ENCODE assay signal across 10 cellular contexts in the genomic region with DNA sequence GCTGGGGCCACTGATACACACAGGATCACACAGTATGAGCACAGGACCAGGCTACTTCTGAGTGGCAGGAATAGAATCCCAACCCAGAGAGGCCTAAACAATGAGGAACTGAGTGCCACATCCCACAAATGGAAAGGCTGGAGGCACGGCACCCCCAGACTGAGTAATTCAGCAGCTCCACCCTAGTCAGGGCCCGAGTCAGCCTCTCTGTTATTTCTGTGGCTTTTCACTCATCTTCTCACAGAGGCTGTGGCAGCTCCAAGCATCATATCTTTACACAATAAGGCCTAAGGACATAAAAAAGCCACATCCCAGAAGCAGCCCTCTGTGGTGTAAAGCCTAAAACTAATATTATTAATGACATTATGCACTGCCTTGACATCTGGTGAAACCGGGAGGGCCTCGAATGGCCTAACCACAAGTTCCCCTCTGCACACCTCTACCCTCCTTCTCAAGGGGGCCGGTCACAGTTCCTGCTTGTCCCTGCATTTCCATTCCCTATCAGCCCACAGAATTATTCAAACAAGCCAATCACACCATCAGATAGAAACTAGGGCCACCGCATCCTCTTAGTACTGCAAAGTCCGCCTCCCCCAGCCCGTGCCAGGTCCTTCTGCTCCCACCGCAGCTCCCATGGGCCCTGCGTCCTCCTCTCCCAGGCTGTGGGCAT. TPM values are rescaled to one million over a fixed set of nuclear protein-coding genes. Genes with fewer than 3 reads are reported as not detected.
DNase-seq lines count a peak whose midpoint lies in the region; ATAC-seq and TF ChIP-seq lines count a peak whose summit lies in the region.
"Had no signal": no experiment of that assay in that cellular context is flagged by ENCODE, and none has a peak within 500 bp of the region (broad histone marks: within the 10 kb centered on the region; RNA-seq: fewer than 3 reads in every experiment).

No MANE protein-coding gene starts in this region.

- TF ChIP-seq CTCF in BE2C (IDR thresholded peaks at IDR 0.05; ENCODE audit: low read depth, low read length) (no peak), lower lobe of right lung (IDR thresholded peaks at IDR 0.05) (no peak)

- intact Hi-C loops in lower lobe of right lung (cut with DNase I), result no loop called here

- no peak overlapping the region for H3K4me3 Mint-ChIP-seq in activated naive CD8-positive, alpha-beta T cell treated with anti-CD3 and anti-CD28 coated beads, Interleukin-2, amount 50 U/mL, for 24 hours
- H3K4me3 Mint-ChIP-seq in stimulated activated effector memory CD8-positive, alpha-beta T cell treated with anti-CD3 and anti-CD28 coated beads, Interleukin-12 subunit alpha, Interleukin-12 subunit beta, amount 100 ng/mL, for 72 hours, result no peak overlapping the region
- no peak overlapping the region for H3K4me3 Mint-ChIP-seq in activated naive CD4-positive, alpha-beta T cell treated with anti-CD3 and anti-CD28 coated beads, Interleukin-2, amount 10 ng/mL, durations not matched to agents 7 days and 5 days
- H3K4me3 Mint-ChIP-seq: mesothelial cell of epicardium had no signal

- no peaks in the 10 kb centered on the region for H3K9me3 ChIP-seq in BE2C
- H3K9me3 ChIP-seq in lower lobe of right lung, result no peaks in the 10 kb centered on the region
- H3K9me3 ChIP-seq: esophagus muscularis mucosa had no signal

- no peaks in the 10 kb centered on the region for H3K27me3 ChIP-seq in BE2C
- no peaks in the 10 kb centered on the region for H3K27me3 ChIP-seq in lower lobe of right lung (ENCODE audit: low read depth)
- H3K27me3 ChIP-seq: esophagus muscularis mucosa had no signal

- H3K36me3 ChIP-seq in BE2C (no peaks in the 10 kb centered on the region), lower lobe of right lung (no peaks in the 10 kb centered on the region)
- H3K36me3 ChIP-seq: esophagus muscularis mucosa had no signal

- no peaks in the 10 kb centered on the region for H3K27me3 Mint-ChIP-seq in activated naive CD8-positive, alpha-beta T cell treated with anti-CD3 and anti-CD28 coated beads, Interleukin-2, amount 50 U/mL, for 24 hours
- H3K27me3 Mint-ChIP-seq in activated naive CD4-positive, alpha-beta T cell treated with anti-CD3 and anti-CD28 coated beads, Interleukin-2, amount 10 ng/mL, durations not matched to agents 7 days and 5 days, result peaks cover 7% of the 10 kb centered on the region

- peak; percentile 25 for DNase-seq in EL
- no peak for DNase-seq in activated naive CD8-positive, alpha-beta T cell treated with anti-CD3 and anti-CD28 coated beads, Interleukin-2, amount 50 U/mL, for 24 hours
- DNase-seq in BE2C, result no peak
- no peak for DNase-seq in lower lobe of right lung
- DNase-seq in stimulated activated effector memory CD8-positive, alpha-beta T cell treated with anti-CD3 and anti-CD28 coated beads, Interleukin-12 subunit alpha, Interleukin-12 subunit beta, amount 100 ng/mL, for 72 hours (ENCODE audit: low spot score in 2 of 2), result no peak
- DNase-seq in activated naive CD4-positive, alpha-beta T cell treated with anti-CD3 and anti-CD28 coated beads, Interleukin-2, amount 10 ng/mL, durations not matched to agents 7 days and 5 days, result no peak

- H3K4me1 ChIP-seq in BE2C, result no peaks in the 10 kb centered on the region
- no peaks in the 10 kb centered on the region for H3K4me1 ChIP-seq in lower lobe of right lung
- H3K4me1 ChIP-seq: esophagus muscularis mucosa had no signal

- H3K36me3 Mint-ChIP-seq in activated naive CD8-positive, alpha-beta T cell treated with anti-CD3 and anti-CD28 coated beads, Interleukin-2, amount 50 U/mL, for 24 hours (ENCODE audit: low read depth), result no peaks in the 10 kb centered on the region
- H3K36me3 Mint-ChIP-seq in stimulated activated effector memory CD8-positive, alpha-beta T cell treated with anti-CD3 and anti-CD28 coated beads, Interleukin-12 subunit alpha, Interleukin-12 subunit beta, amount 100 ng/mL, for 72 hours, result no peaks in the 10 kb centered on the region
- no peaks in the 10 kb centered on the region for H3K36me3 Mint-ChIP-seq in activated naive CD4-positive, alpha-beta T cell treated with anti-CD3 and anti-CD28 coated beads, Interleukin-2, amount 10 ng/mL, durations not matched to agents 7 days and 5 days
- H3K36me3 Mint-ChIP-seq: mesothelial cell of epicardium had no signal

- H3K4me3 ChIP-seq in BE2C (ENCODE audit: low read depth, low read length), result no peak overlapping the region
- H3K4me3 ChIP-seq in lower lobe of right lung, result no peak overlapping the region
- H3K4me3 ChIP-seq: esophagus muscularis mucosa had no signal

- no peaks in the 10 kb centered on the region for H3K9me3 Mint-ChIP-seq in activated naive CD8-positive, alpha-beta T cell treated with anti-CD3 and anti-CD28 coated beads, Interleukin-2, amount 50 U/mL, for 24 hours
- no peaks in the 10 kb centered on the region for H3K9me3 Mint-ChIP-seq in stimulated activated effector memory CD8-positive, alpha-beta T cell treated with anti-CD3 and anti-CD28 coated beads, Interleukin-12 subunit alpha, Interleukin-12 subunit beta, amount 100 ng/mL, for 72 hours
- H3K9me3 Mint-ChIP-seq in activated naive CD4-positive, alpha-beta T cell treated with anti-CD3 and anti-CD28 coated beads, Interleukin-2, amount 10 ng/mL, durations not matched to agents 7 days and 5 days, result no peaks in the 10 kb centered on the region
- H3K9me3 Mint-ChIP-seq: mesothelial cell of epicardium had no signal

- ATAC-seq in GM19372 (IDR thresholded peaks at IDR 0.05; ENCODE audit: low read depth, unreplicated experiment), result peak; percentile 77
- ATAC-seq in HG03045 (IDR thresholded peaks at IDR 0.05; ENCODE audit: unreplicated experiment), result peak; percentile 72
- peak; percentile 62 for ATAC-seq in activated naive CD8-positive, alpha-beta T cell treated with anti-CD3 and anti-CD28 coated beads, Interleukin-2, amount 50 U/mL, for 24 hours
- ATAC-seq in lower lobe of right lung, result no peak
- ATAC-seq in stimulated activated effector memory CD8-positive, alpha-beta T cell treated with anti-CD3 and anti-CD28 coated beads, Interleukin-12 subunit alpha, Interleukin-12 subunit beta, amount 100 ng/mL, for 72 hours, result no peak

- no peak overlapping the region for H3K27ac ChIP-seq in lower lobe of right lung
- H3K27ac ChIP-seq: esophagus muscularis mucosa had no signal

- H3K4me1 Mint-ChIP-seq in activated naive CD8-positive, alpha-beta T cell treated with anti-CD3 and anti-CD28 coated beads, Interleukin-2, amount 50 U/mL, for 24 hours, result peaks cover 16% of the 10 kb centered on the region
- peaks cover 6% of the 10 kb centered on the region for H3K4me1 Mint-ChIP-seq in stimulated activated effector memory CD8-positive, alpha-beta T cell treated with anti-CD3 and anti-CD28 coated beads, Interleukin-12 subunit alpha, Interleukin-12 subunit beta, amount 100 ng/mL, for 72 hours
- H3K4me1 Mint-ChIP-seq in activated naive CD4-positive, alpha-beta T cell treated with anti-CD3 and anti-CD28 coated beads, Interleukin-2, amount 10 ng/mL, durations not matched to agents 7 days and 5 days, result peaks cover 7% of the 10 kb centered on the region
- H3K4me1 Mint-ChIP-seq: mesothelial cell of epicardium had no signal

- CTCF ChIA-PET in activated naive CD4-positive, alpha-beta T cell treated with anti-CD3 and anti-CD28 coated beads, Interleukin-2, amount 10 ng/mL, durations not matched to agents 7 days and 5 days (lab: Charles Lee), result interaction anchor here (1.3 to 2.3 kb wide), 2 partner anchors 9 to 101 kb away, joined by 3 to 11 read pairs; no protein-coding TSS in a partner anchor

- H3K27ac Mint-ChIP-seq in activated naive CD8-positive, alpha-beta T cell treated with anti-CD3 and anti-CD28 coated beads, Interleukin-2, amount 50 U/mL, for 24 hours, result no peak overlapping the region
- H3K27ac Mint-ChIP-seq in stimulated activated effector memory CD8-positive, alpha-beta T cell treated with anti-CD3 and anti-CD28 coated beads, Interleukin-12 subunit alpha, Interleukin-12 subunit beta, amount 100 ng/mL, for 72 hours, result no peak overlapping the region
- no peak overlapping the region for H3K27ac Mint-ChIP-seq in activated naive CD4-positive, alpha-beta T cell treated with anti-CD3 and anti-CD28 coated beads, Interleukin-2, amount 10 ng/mL, durations not matched to agents 7 days and 5 days
- H3K27ac Mint-ChIP-seq: mesothelial cell of epicardium had no signal

RNA-seq across cellular contexts. Expression of a gene that starts 12.5 kb away (rescaled TPM):
- not detected for polyA plus RNA-seq in BE2C (2012; ENCODE audit: insufficient read depth, insufficient read length, low read depth)
- 13.4 TPM for total RNA-seq in lower lobe of right lung
- total RNA-seq: mesothelial cell of epicardium had no signal

Comparison
In these comparisons a context has a peak if more than half of its experiments do, and no peak if none do; other contexts are left out.
1. ATAC-seq: peak in GM19372 (single experiment), HG03045 (single experiment) and activated naive CD8-positive, alpha-beta T cell treated with anti-CD3 and anti-CD28 coated beads, Interleukin-2, amount 50 U/mL, for 24 hours (single experiment); none in lower lobe of right lung (0 of 2) and stimulated activated effector memory CD8-positive, alpha-beta T cell treated with anti-CD3 and anti-CD28 coated beads, Interleukin-12 subunit alpha, Interleukin-12 subunit beta, amount 100 ng/mL, for 72 hours (single experiment).